In the genomic region with DNA sequence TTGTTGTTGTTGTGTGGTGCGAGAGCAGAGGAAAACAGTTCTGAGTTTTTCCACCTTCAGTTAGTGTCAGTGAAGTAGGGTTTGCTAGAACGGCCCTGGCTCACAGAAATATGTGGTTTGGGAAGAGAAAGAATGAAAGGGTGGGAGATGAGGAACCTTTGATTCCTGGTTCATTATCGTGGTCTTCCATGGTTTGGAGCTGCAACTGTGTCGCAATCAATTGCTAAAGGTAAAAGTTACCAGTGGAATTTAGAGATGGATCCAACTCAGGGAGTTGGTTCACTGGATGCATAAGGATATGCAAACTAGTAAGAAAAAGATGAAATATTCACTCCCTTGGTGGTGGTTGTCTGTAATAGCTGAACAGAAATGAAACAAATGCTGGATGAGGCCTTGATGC, we compare ENCODE assay signal across 9 cellular contexts. TPM values are rescaled to one million over a fixed set of nuclear protein-coding genes. Genes with fewer than 3 reads are reported as not detected.
"Had no signal": no experiment of that assay in that cellular context is flagged by ENCODE, and none has a peak within 500 bp of the region (broad histone marks: within the 10 kb centered on the region; RNA-seq: fewer than 3 reads in every experiment).

No MANE protein-coding gene starts in this region.

- H3K9me3 Mint-ChIP-seq: GM23338 had no signal

- H2AFZ ChIP-seq: GM23338 had no signal

- H3K27ac Mint-ChIP-seq: GM23338, H9 had no signal

- H3K27ac ChIP-seq: KMS-11 had no signal

- H3K9ac ChIP-seq: KMS-11 had no signal

- H3K4me3 ChIP-seq: GM23338 had no signal

- H3K4me3 Mint-ChIP-seq: GM23338, H9 had no signal

- ATAC-seq: GM23338 had no signal

- H3K4me2 ChIP-seq: GM23338, KMS-11 had no signal

- DNase-seq: H9, HCEC 1CT, KBM-7 had no signal

- FAIRE-seq: H1, H54, HTR-8/SVneo had no signal

RNA-seq across cellular contexts. Expression of a gene that starts 35.6 kb away (rescaled TPM):
- total RNA-seq: GM23338, H1, H9, HT-29 had no signal
- polyA plus RNA-seq: H1 had no signal
